ENCODE assay signal across 1 cellular context in genomic region chr10:6163364-6164270, GRCh38.
TF ChIP-seq lines count a peak whose summit lies in the region.

No MANE protein-coding gene starts in this region.

TF ChIP-seq in A549, 52 proteins besides CTCF, POLR2A, EP300 and RAD21 (continued from another document):
- TF ChIP-seq HMGXB4 (CRISPR knock-in tag; IDR thresholded peaks at IDR 0.05; ENCODE audit: borderline replicate concordance) (peak; percentile 27; the same call in 1 of the 2 replicates), RARB (CRISPR knock-in tag; IDR thresholded peaks at IDR 0.05) (0 out of 2 replicates have a peak, but pooled peaks have one; percentile 19), NPAS2 (CRISPR knock-in tag; IDR thresholded peaks at IDR 0.05; ENCODE audit: borderline replicate concordance) (peak; percentile 83; the same call in 1 of the 2 replicates), KDM5A (IDR thresholded peaks at IDR 0.05) (0 out of 2 replicates have a peak, but pooled peaks have one; percentile 32), USF2 (IDR thresholded peaks at IDR 0.05) (peak; percentile 19), JUN (IDR thresholded peaks at IDR 0.05) (peak; percentile 46 to 75; a peak in 3 of 5 replicates), RNF2 (IDR thresholded peaks at IDR 0.05; ENCODE audit: borderline replicate concordance, low read depth) (peak; percentile 86; the same call in 1 of the 2 replicates), JUNB (IDR thresholded peaks at IDR 0.05) (no peak), HOXA7 (CRISPR knock-in tag; IDR thresholded peaks at IDR 0.05) (no peak), ELK1 (IDR thresholded peaks at IDR 0.05; ENCODE audit: low read depth, low read length) (no peak), CHD2 (IDR thresholded peaks at IDR 0.05; ENCODE audit: low read length, partially characterized antibody) (no peak), E2F6 (IDR thresholded peaks at IDR 0.05; ENCODE audit: borderline replicate concordance, low read depth) (peak; percentile 95), FOSL2 (IDR thresholded peaks at IDR 0.05) (no peak), FOSL2 (CRISPR knock-in tag; IDR thresholded peaks at IDR 0.05) (no peak), CBX2 (IDR thresholded peaks at IDR 0.05; ENCODE audit: borderline replicate concordance, low read depth) (no peak), MAZ (IDR thresholded peaks at IDR 0.05; ENCODE audit: borderline replicate concordance, low read depth, low read length) (no peak)
